Comparison of ENCODE assay signal across 8 cellular contexts in the genomic region with DNA sequence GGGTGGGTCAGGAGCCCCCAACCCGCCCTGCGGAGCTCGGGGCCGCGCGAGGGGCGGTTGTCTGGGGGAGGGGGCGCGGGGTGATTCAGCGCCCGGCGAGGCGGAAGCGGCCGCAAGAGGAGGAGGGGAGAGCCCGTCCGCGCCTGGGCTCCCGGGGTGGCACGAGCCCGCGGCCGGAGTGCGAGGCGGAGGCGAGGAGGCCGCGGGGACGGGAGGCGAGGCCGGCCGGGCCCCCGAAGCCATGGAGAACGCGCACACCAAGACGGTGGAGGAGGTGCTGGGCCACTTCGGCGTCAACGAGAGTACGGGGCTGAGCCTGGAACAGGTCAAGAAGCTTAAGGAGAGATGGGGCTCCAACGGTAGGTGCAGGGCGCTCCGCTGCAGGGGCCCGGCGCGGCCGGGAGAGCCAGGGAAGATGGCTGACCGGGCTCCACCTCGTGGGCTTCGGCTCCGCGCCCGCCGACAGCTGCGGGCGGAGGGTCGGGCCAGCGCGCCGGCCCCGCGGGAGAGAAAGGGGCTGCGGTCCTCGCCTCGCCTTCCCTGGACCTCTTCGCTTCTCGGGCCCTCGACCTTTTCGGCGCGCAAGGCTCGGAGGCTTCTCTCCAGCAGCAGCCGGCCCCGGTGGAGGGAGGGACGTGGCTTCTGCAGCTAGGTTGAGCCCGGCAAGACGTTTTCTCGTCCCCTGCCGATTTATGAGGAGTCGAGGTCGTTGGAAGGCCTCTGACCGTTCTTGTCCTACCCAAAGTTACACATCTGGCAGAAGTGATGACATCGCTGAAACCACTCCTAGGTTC. TPM values are rescaled to one million over a fixed set of nuclear protein-coding genes. Genes with fewer than 3 reads are reported as not detected.
DNase-seq lines count a peak whose midpoint lies in the region; ATAC-seq and TF ChIP-seq lines count a peak whose summit lies in the region.

No MANE protein-coding gene starts in this region.

- intact Hi-C loops in PC-3 (cut with micrococcal nuclease): loop anchor here (2.0 kb wide), 3 partner anchors 57 to 157 kb away; a partner anchor contains a TSS
- intact Hi-C loops in testis (cut with DNase I; ENCODE audit: low total_unique reads): no loop called here

- H3K9ac ChIP-seq in PC-3 (ENCODE audit: low read length): peak overlapping the region; percentile 96
- H3K9ac ChIP-seq in neuronal stem cell (ENCODE audit: low read depth, low read length, poor library complexity): peak overlapping the region; percentile 100

- no TSS peak for BruUV-seq in PC-3 (replicated peaks; lab: Mats Ljungman, UMichigan)

- in situ Hi-C loops in GM18951 (cut with MboI; ENCODE audit: low sequenced_read_pairs, unreplicated experiment): no loop called here

- peaks cover 49% of the 10 kb centered on the region for H4K20me1 ChIP-seq in PC-3 (ENCODE audit: low read length)

- peaks cover 9% of the 10 kb centered on the region for H3K4me1 ChIP-seq in BE2C
- peaks cover 45% of the 10 kb centered on the region for H3K4me1 ChIP-seq in PC-3 (ENCODE audit: insufficient read depth, low read length)
- H3K4me1 ChIP-seq in neuronal stem cell (ENCODE audit: control insufficient read depth in 2 of 2, insufficient read depth in 1 of 2, low read depth in 1 of 2, low read length in 2 of 2): peaks cover 8 to 14% of the 10 kb centered on the region in 2 donors
- peaks cover 23% of the 10 kb centered on the region for H3K4me1 ChIP-seq in testis

- peaks cover 53% of the 10 kb centered on the region for H3K79me2 ChIP-seq in PC-3 (ENCODE audit: low read length)

- H3K9me3 ChIP-seq in BE2C (no peaks in the 10 kb centered on the region), PC-3 (ENCODE audit: low read length) (no peaks in the 10 kb centered on the region), neuronal stem cell (replicated peaks in 1 of 2; ENCODE audit: control insufficient read depth in 2 of 2, insufficient read depth in 1 of 2, low read depth in 1 of 2, low read length in 2 of 2) (no peaks in the 10 kb centered on the region), testis (no peaks in the 10 kb centered on the region)

- H3K18ac ChIP-seq in neuronal stem cell (ENCODE audit: low read length): peak overlapping the region; percentile 100

- H3K79me1 ChIP-seq in neuronal stem cell (ENCODE audit: low read depth, low read length): no peaks in the 10 kb centered on the region

- no peaks in the 10 kb centered on the region for H3K27me3 ChIP-seq in BE2C
- H3K27me3 ChIP-seq in PC-3 (ENCODE audit: low read length): no peaks in the 10 kb centered on the region
- no peaks in the 10 kb centered on the region for H3K27me3 ChIP-seq in neuronal stem cell (ENCODE audit: control insufficient read depth in 3 of 3, insufficient read depth in 3 of 3, low read depth in 1 of 3, low read length in 3 of 3)
- no peaks in the 10 kb centered on the region for H3K27me3 ChIP-seq in testis

- H2BK15ac ChIP-seq in neuronal stem cell (ENCODE audit: low read length): peak overlapping the region; percentile 93

- peak overlapping the region; percentile 97 for H2BK5ac ChIP-seq in neuronal stem cell (ENCODE audit: low read length)

- no peaks in the 10 kb centered on the region for H3K9me2 ChIP-seq in PC-3 (replicated peaks; ENCODE audit: low read length)

- H2BK12ac ChIP-seq in neuronal stem cell (ENCODE audit: low read length): peak overlapping the region; percentile 30

- H3K4ac ChIP-seq in neuronal stem cell (ENCODE audit: low read length): peak overlapping the region; percentile 87

- H3K23ac ChIP-seq in neuronal stem cell (ENCODE audit: low read depth, low read length, poor library complexity): peak overlapping the region; percentile 96

- H3F3A ChIP-seq in PC-3 (ENCODE audit: low read length, unreplicated experiment): no peaks in the 10 kb centered on the region

- H2BK120ac ChIP-seq in neuronal stem cell (ENCODE audit: low read depth, low read length): peak overlapping the region; percentile 92

- WGBS in neuronal stem cell (ENCODE audit: extremely low coverage in 2 of 2, insufficient read length in 2 of 2, insufficient replicate concordance in 1 of 2), 2 donors: no CpG with 5 or more reads among the region's 83 CpGs
- WGBS in testis, 2 donors: 0 to 1% methylated on average over 15 to 83 of the region's 83 CpGs

- H3K36me3 ChIP-seq in BE2C: peaks cover 43% of the 10 kb centered on the region
- peaks cover 39% of the 10 kb centered on the region for H3K36me3 ChIP-seq in PC-3 (ENCODE audit: low read depth, low read length)
- peaks cover 0 to 43% of the 10 kb centered on the region in 2 donors for H3K36me3 ChIP-seq in neuronal stem cell (replicated peaks in 1 of 2; ENCODE audit: control insufficient read depth in 2 of 2, insufficient read depth in 2 of 2, low read length in 2 of 2)
- no peaks in the 10 kb centered on the region for H3K36me3 ChIP-seq in testis (ENCODE audit: low read depth, missing control alignments)

- TF ChIP-seq CTCF in BE2C (IDR thresholded peaks at IDR 0.05; ENCODE audit: low read depth, low read length) (no peak), PC-3 (conservative IDR thresholded peaks at IDR 0.05; ENCODE audit: low read depth, low read length) (no peak), testis (IDR thresholded peaks at IDR 0.05) (no peak)

- peak overlapping the region; percentile 89 for H3K4me2 ChIP-seq in PC-3 (ENCODE audit: low read length)
- H3K4me2 ChIP-seq in neuronal stem cell (ENCODE audit: insufficient read depth, low read length, poor library complexity, severe bottlenecking): peak overlapping the region; percentile 58

- POLR2A ChIA-PET in PC-3 (lab: Charles Lee; ENCODE audit: unreplicated experiment): interaction anchor here (0.6 kb wide), 1 partner anchor 1841 kb away, joined by 13 read pairs; no protein-coding TSS in a partner anchor

- no peak overlapping the region for H4K91ac ChIP-seq in neuronal stem cell (ENCODE audit: low read depth, low read length, poor library complexity)

- ATAC-seq in HG03135 (IDR thresholded peaks at IDR 0.05; ENCODE audit: unreplicated experiment): peak; percentile 42
- ATAC-seq in PC-3: peak; percentile 33

- peak overlapping the region; percentile 73 for H3K27ac ChIP-seq in PC-3 (ENCODE audit: low read length)
- peak overlapping the region; percentile 100 for H3K27ac ChIP-seq in neuronal stem cell (replicated peaks; ENCODE audit: low read length)
- peak overlapping the region; percentile 96 to 99 for H3K27ac ChIP-seq in testis

- CTCF ChIA-PET in PC-3 (lab: Charles Lee): no interaction called here

- no peak overlapping the region for H4K8ac ChIP-seq in neuronal stem cell (ENCODE audit: low read depth, low read length)

- DNase-seq in BE2C: peak; percentile 60
- peak; percentile 58 for DNase-seq in PC-3
- DNase-seq in activated T-helper 9 cell treated with anti-CD3 and anti-CD28 coated beads, Interleukin-2, amount 50 U/mL, for 16 hours (ENCODE audit: low read depth): peak; percentile 36
- peak; percentile 49 for DNase-seq in fibroblast of the conjunctiva (ENCODE audit: low read depth)
- DNase-seq in neuronal stem cell (ENCODE audit: low spot score): no peak
- DNase-seq in testis: peak; percentile 50

- TF ChIP-seq POLR2A in GM18951 (IDR thresholded peaks at IDR 0.05; ENCODE audit: extremely low read depth, insufficient read depth, insufficient read length) (peak; percentile 13), testis (IDR thresholded peaks at IDR 0.05) (no peak)

- no peak overlapping the region for H2AFZ ChIP-seq in PC-3 (ENCODE audit: low read length)
- H2AFZ ChIP-seq in neuronal stem cell (ENCODE audit: low read length): peak overlapping the region; percentile 92

- H2AK5ac ChIP-seq in neuronal stem cell (ENCODE audit: low read depth, low read length): peak overlapping the region; percentile 97

- peak overlapping the region; percentile 98 for H3K4me3 ChIP-seq in BE2C (ENCODE audit: low read depth, low read length)
- peak overlapping the region; percentile 85 for H3K4me3 ChIP-seq in PC-3 (ENCODE audit: low read length)
- H3K4me3 ChIP-seq in neuronal stem cell (ENCODE audit: low read length in 2 of 2): peak overlapping the region; percentile 81 to 100
- peak overlapping the region; percentile 96 to 97 for H3K4me3 ChIP-seq in testis

- H3K14ac ChIP-seq in neuronal stem cell (ENCODE audit: low read length): peak overlapping the region; percentile 12

RNA-seq across cellular contexts. Expression of a gene that starts 0.7 kb away (rescaled TPM):
- polyA plus RNA-seq in BE2C (2012; ENCODE audit: insufficient read depth, insufficient read length, low read depth): 252 TPM
- total RNA-seq in PC-3 (2014; rRNA removed) (174 and 211 TPM in 2 replicates), testis (100 to 1,000 TPM; 205 to 226 TPM)
- 80.3 TPM for polyA plus RNA-seq in neuronal stem cell (2013, experiment 1 of 2)
- polyA plus RNA-seq in neuronal stem cell (2013, experiment 2 of 2): 78.6 TPM
- 291 TPM for polyA plus RNA-seq in testis (ENCODE audit: insufficient read depth, low read depth, low replicate concordance)
